In genomic region chr12:79678306-79678705, GRCh38 we compare ENCODE assay signal across 14 cellular contexts. TPM values are rescaled to one million over a fixed set of nuclear protein-coding genes. Genes with fewer than 3 reads are reported as not detected.
DNase-seq lines count a peak whose midpoint lies in the region; ATAC-seq and TF ChIP-seq lines count a peak whose summit lies in the region.
"Had no signal": no experiment of that assay in that cellular context is flagged by ENCODE, and none has a peak within 500 bp of the region (broad histone marks: within the 10 kb centered on the region; RNA-seq: fewer than 3 reads in every experiment).

No MANE protein-coding gene starts in this region.

- H3K4me3 ChIP-seq in breast epithelium (no peak overlapping the region), mammary epithelial cell (replicated peaks in 1 of 3; ENCODE audit: insufficient read depth in 1 of 3, low read depth in 2 of 3, low read length in 3 of 3) (no peak overlapping the region), mucosa of descending colon (no peak overlapping the region), thyroid gland (replicated peaks in 1 of 3) (no peak overlapping the region), lower lobe of right lung (no peak overlapping the region)
- H3K4me3 ChIP-seq: BLaER1 had no signal

- H3K4me1 ChIP-seq in breast epithelium, result peaks cover 0 to 4% of the 10 kb centered on the region in 2 donors
- H3K4me1 ChIP-seq in mammary epithelial cell (ENCODE audit: insufficient read depth, low read length), result peaks cover 48% of the 10 kb centered on the region
- peaks cover 36% of the 10 kb centered on the region for H3K4me1 ChIP-seq in mucosa of descending colon (ENCODE audit: low read depth)
- peaks cover 15 to 20% of the 10 kb centered on the region in 2 donors for H3K4me1 ChIP-seq in thyroid gland
- H3K4me1 ChIP-seq in lower lobe of right lung, result peaks cover 8% of the 10 kb centered on the region

- H3K9me3 ChIP-seq in breast epithelium, result no peaks in the 10 kb centered on the region
- peaks cover 2% of the 10 kb centered on the region for H3K9me3 ChIP-seq in mammary epithelial cell (replicated peaks; ENCODE audit: insufficient read depth, low read length)
- no peaks in the 10 kb centered on the region for H3K9me3 ChIP-seq in mucosa of descending colon
- no peaks in the 10 kb centered on the region for H3K9me3 ChIP-seq in thyroid gland
- H3K9me3 ChIP-seq in lower lobe of right lung, result no peaks in the 10 kb centered on the region

- dilution Hi-C loops in mammary epithelial cell (cut with HindIII; ENCODE audit: low sequenced_read_pairs), result no loop called here

- peak; percentile 29 for DNase-seq in MCF 10A (ENCODE audit: unreplicated experiment)
- DNase-seq in breast epithelium (ENCODE audit: low spot score in 2 of 2), result no peak
- peak; percentile 66 for DNase-seq in mammary epithelial cell
- peak in 1 of 3 donors; percentile 60 for DNase-seq in mucosa of descending colon
- no peak for DNase-seq in thyroid gland
- no peak for DNase-seq in kidney tubule cell (ENCODE audit: low spot score)
- no peak for DNase-seq in lower lobe of right lung
- no peak for DNase-seq in NCI-H510A (lab: John Stamatoyannopoulos, UW)
- DNase-seq: NCI-H1417, NCI-H1930, NCI-H2171 treated with DMSO at 0.1 percent for 48 hours, NCI-H510A treated with DMSO at 0.1 percent for 48 hours had no signal

- peak overlapping the region; percentile 60 for H3K4me2 ChIP-seq in mammary epithelial cell (ENCODE audit: insufficient read depth, low read depth, low read length)
- H3K4me2 ChIP-seq: BLaER1 had no signal

- H3K27me3 ChIP-seq in breast epithelium (no peaks in the 10 kb centered on the region), mammary epithelial cell (ENCODE audit: insufficient read depth, low read length) (no peaks in the 10 kb centered on the region), thyroid gland (no peaks in the 10 kb centered on the region), lower lobe of right lung (ENCODE audit: low read depth) (no peaks in the 10 kb centered on the region)
- H3K27me3 ChIP-seq: BLaER1 had no signal

- no peak for TF ChIP-seq CTCF in MCF 10A (IDR thresholded peaks at IDR 0.05; ENCODE audit: unreplicated experiment)
- TF ChIP-seq CTCF in breast epithelium (IDR thresholded peaks at IDR 0.05), result no peak
- no peak for TF ChIP-seq CTCF in mammary epithelial cell (conservative IDR thresholded peaks at IDR 0.05 in 1 of 2, IDR thresholded peaks at IDR 0.05 in 1 of 2; ENCODE audit: extremely low read depth in 1 of 2, insufficient read depth in 1 of 2, low read depth in 1 of 2, low read length in 2 of 2)
- no peak for TF ChIP-seq CTCF in mucosa of descending colon (IDR thresholded peaks at IDR 0.05)
- TF ChIP-seq CTCF in thyroid gland (IDR thresholded peaks at IDR 0.05), result no peak
- no peak for TF ChIP-seq CTCF in lower lobe of right lung (IDR thresholded peaks at IDR 0.05)

- H3K27me3 Mint-ChIP-seq in MCF 10A (ENCODE audit: insufficient read depth, unreplicated experiment), result no peaks in the 10 kb centered on the region

- POLR2A ChIA-PET in MCF 10A (lab: Yijun Ruan, JAX), result interaction anchor here (0.8 to 5.5 kb wide), 3 partner anchors 9 to 23 kb away, joined by 3 to 75 read pairs (median 3); partner anchors contain the start of gene PAWR

- H3K9me3 Mint-ChIP-seq in MCF 10A (ENCODE audit: unreplicated experiment), result no peaks in the 10 kb centered on the region

- H3K36me3 Mint-ChIP-seq in MCF 10A (ENCODE audit: insufficient read depth, unreplicated experiment), result peaks cover 19% of the 10 kb centered on the region

- in situ Hi-C loops in mammary epithelial cell (cut with MboI; ENCODE audit: low sequenced_read_pairs in 2 of 2), result no loop called here

- H2AFZ ChIP-seq in mammary epithelial cell (ENCODE audit: low read depth, low read length), result no peak overlapping the region

- peaks cover 52% of the 10 kb centered on the region for H3K4me1 Mint-ChIP-seq in MCF 10A (ENCODE audit: insufficient read depth, unreplicated experiment)

- no peak for TF ChIP-seq POLR2A in breast epithelium (IDR thresholded peaks at IDR 0.05)
- TF ChIP-seq POLR2A in thyroid gland (IDR thresholded peaks at IDR 0.05), result no peak

- H4K20me1 ChIP-seq in mammary epithelial cell (ENCODE audit: insufficient read depth, low read length), result no peaks in the 10 kb centered on the region

- no TSS peak for BruUV-seq in MCF 10A (replicated peaks; lab: Mats Ljungman, UMichigan)
- BruUV-seq in mammary epithelial cell (replicated peaks; lab: Mats Ljungman, UMichigan), result no TSS peak

- intact Hi-C loops in MCF 10A (cut with micrococcal nuclease), result no loop called here
- intact Hi-C loops in breast epithelium (cut with DNase I; ENCODE audit: low total_unique reads), result no loop called here
- intact Hi-C loops in mammary epithelial cell (cut with micrococcal nuclease), result no loop called here
- intact Hi-C loops in mucosa of descending colon (cut with DNase I, micrococcal nuclease), result no loop called here
- intact Hi-C loops in thyroid gland (cut with DNase I), result no loop called here
- intact Hi-C loops in lower lobe of right lung (cut with DNase I), result no loop called here

- CTCF ChIA-PET in MCF 10A (lab: Yijun Ruan, JAX), result no interaction called here
- CTCF ChIA-PET in mammary epithelial cell (lab: Charles Lee; ENCODE audit: low non-redundant PET), result no interaction called here

- H3K27ac ChIP-seq in breast epithelium, result no peak overlapping the region
- no peak overlapping the region for H3K27ac ChIP-seq in mammary epithelial cell (ENCODE audit: insufficient read depth, low read depth, low read length)
- no peak overlapping the region for H3K27ac ChIP-seq in thyroid gland
- H3K27ac ChIP-seq in lower lobe of right lung, result no peak overlapping the region
- H3K27ac ChIP-seq: BLaER1 had no signal

- no peak overlapping the region for H3K4me3 Mint-ChIP-seq in MCF 10A (ENCODE audit: unreplicated experiment)

- H3K79me2 ChIP-seq in mammary epithelial cell (ENCODE audit: insufficient read depth, low read length), result peaks cover 96% of the 10 kb centered on the region

- no peak overlapping the region for H3K9ac ChIP-seq in mammary epithelial cell (ENCODE audit: insufficient read depth, low read length)
- H3K9ac ChIP-seq: BLaER1 had no signal

- H3K27ac Mint-ChIP-seq in MCF 10A (ENCODE audit: low read depth, unreplicated experiment), result peak overlapping the region; percentile 22

- H3K36me3 ChIP-seq in breast epithelium, result no peaks in the 10 kb centered on the region
- no peaks in the 10 kb centered on the region for H3K36me3 ChIP-seq in mammary epithelial cell (ENCODE audit: insufficient read depth, low read length)
- H3K36me3 ChIP-seq in mucosa of descending colon (ENCODE audit: low read depth), result no peaks in the 10 kb centered on the region
- no peaks in the 10 kb centered on the region for H3K36me3 ChIP-seq in thyroid gland
- no peaks in the 10 kb centered on the region for H3K36me3 ChIP-seq in lower lobe of right lung

- ATAC-seq in mucosa of descending colon (peak; percentile 75), lower lobe of right lung (no peak)
- ATAC-seq: HepG2 had no signal

RNA-seq across cellular contexts. Expression of gene PAWR, which starts 12.5 kb away (rescaled TPM):
- total RNA-seq in MCF 10A (2022), result 248 and 330 TPM in 2 replicates
- 100 to 1,000 TPM in 2 of 3 donors, 10 to 100 TPM in 1; 17.0 to 155 (median 101) TPM for total RNA-seq in breast epithelium
- 100 to 1,000 TPM; 108 to 179 TPM for total RNA-seq in mammary epithelial cell
- polyA plus RNA-seq in mammary epithelial cell, result 10.4 TPM
- polyA minus RNA-seq in mammary epithelial cell, result 10.6 TPM
- total RNA-seq in mucosa of descending colon, result 100 to 1,000 TPM in 2 of 3 donors, 10 to 100 TPM in 1; 93.0 to 170 (median 126) TPM
- total RNA-seq in thyroid gland, result 100 to 1,000 TPM in 1 of 4 donors, 10 to 100 TPM in 3; 83.7 to 125 (median 86.4) TPM
- total RNA-seq in lower lobe of right lung, result 53.5 TPM

Comparison
In these comparisons a context has a peak if more than half of its experiments do, and no peak if none do; other contexts are left out.
1. DNase-seq: peak in MCF 10A (single experiment) and mammary epithelial cell (single experiment); none in breast epithelium (0 of 2), thyroid gland (0 of 2), kidney tubule cell (single experiment), lower lobe of right lung (single experiment) and NCI-H510A (single experiment).